Comparison of ENCODE assay signal across 13 cellular contexts in the genomic region with DNA sequence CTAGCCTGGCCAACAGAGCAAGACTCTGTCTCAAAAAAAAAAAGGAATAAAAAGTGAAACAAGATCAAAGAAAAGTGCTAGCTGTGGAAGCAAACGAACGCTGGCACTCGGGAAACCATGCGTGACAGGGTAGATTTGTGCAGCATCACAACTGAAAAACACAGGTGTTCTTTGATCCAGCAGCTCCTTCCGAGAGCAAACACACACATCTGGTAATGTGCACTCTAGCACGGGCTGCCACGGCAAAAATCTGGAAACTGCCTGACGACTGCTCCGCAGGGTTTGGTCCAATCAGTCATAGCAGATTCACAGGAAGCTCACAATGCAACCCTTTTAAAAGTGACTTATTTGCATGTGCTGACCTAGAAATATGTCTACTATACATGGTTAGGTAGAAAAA.
DNase-seq lines count a peak whose midpoint lies in the region; ATAC-seq, FAIRE-seq and TF ChIP-seq lines count a peak whose summit lies in the region.
"Had no signal": no experiment of that assay in that cellular context is flagged by ENCODE, and none has a peak within 500 bp of the region (broad histone marks: within the 10 kb centered on the region; RNA-seq: fewer than 3 reads in every experiment).

No MANE protein-coding gene starts in this region.

- ATAC-seq in GM19438 (IDR thresholded peaks at IDR 0.05; ENCODE audit: low read depth, unreplicated experiment) (peak; percentile 61), HG02870 (IDR thresholded peaks at IDR 0.05; ENCODE audit: unreplicated experiment) (peak; percentile 72), left cardiac atrium (no peak), HG02973 (IDR thresholded peaks at IDR 0.05; ENCODE audit: unreplicated experiment) (no peak)
- ATAC-seq: activated CD8-positive, alpha-beta T cell treated with anti-CD3 and anti-CD28 coated beads, Interleukin-2, amount 10 ng/mL, durations not matched to agents 7 days and 5 days; activated naive CD8-positive, alpha-beta T cell treated with anti-CD3 and anti-CD28 coated beads, Interleukin-2, amount 50 U/mL, for 24 hours; T-helper 17 cell had no signal

- FAIRE-seq in urothelium cell line (lab: Jason Lieb, UNC), result no peak

- peaks cover 23% of the 10 kb centered on the region for H3K4me1 ChIP-seq in OCI-LY1 (ENCODE audit: insufficient read depth, low read length, severe bottlenecking)

- peaks cover 20% of the 10 kb centered on the region for H3F3A ChIP-seq in OCI-LY1 (ENCODE audit: insufficient read depth, low read length)

- H3K4me2 ChIP-seq in OCI-LY1 (ENCODE audit: low read length), result no peak overlapping the region

- no peaks in the 10 kb centered on the region for H3K27me3 ChIP-seq in OCI-LY1 (ENCODE audit: insufficient read depth, low read length)

- intact Hi-C loops in left cardiac atrium (cut with DNase I), result no loop called here

- H3K9ac ChIP-seq in OCI-LY1 (ENCODE audit: low read length), result no peak overlapping the region

- H3K36me3 ChIP-seq in OCI-LY1 (ENCODE audit: insufficient read depth, low read length), result peaks cover 89% of the 10 kb centered on the region

- no peaks in the 10 kb centered on the region for H3K9me2 ChIP-seq in OCI-LY1 (ENCODE audit: low read depth, low read length)

- H3K9me3 ChIP-seq in OCI-LY1 (ENCODE audit: low read length), result no peaks in the 10 kb centered on the region; the same call in 1 of the 2 replicates

- peak overlapping the region; percentile 92 for H3K27ac ChIP-seq in OCI-LY1 (ENCODE audit: low read depth, low read length, poor library complexity, severe bottlenecking)

- H3K4me3 ChIP-seq in GM12864 (ENCODE audit: low read depth, low read length), result no peak overlapping the region
- H3K4me3 ChIP-seq in OCI-LY1 (ENCODE audit: low read depth, low read length, poor library complexity, severe bottlenecking), result no peak overlapping the region

- H4K20me1 ChIP-seq in OCI-LY1 (ENCODE audit: insufficient read depth, low read length), result no peaks in the 10 kb centered on the region

- peak; percentile 69 for DNase-seq in GM12864 (ENCODE audit: low read depth)
- DNase-seq in mucosa of gallbladder (ENCODE audit: low spot score), result no peak
- no peak for DNase-seq in left cardiac atrium
- no peak for DNase-seq in urothelium cell line (ENCODE audit: low spot score)
- DNase-seq: activated CD8-positive, alpha-beta T cell treated with anti-CD3 and anti-CD28 coated beads, Interleukin-2, amount 10 ng/mL, durations not matched to agents 7 days and 5 days; activated naive CD8-positive, alpha-beta T cell treated with anti-CD3 and anti-CD28 coated beads, Interleukin-2, amount 50 U/mL, for 24 hours; GDM1; hippocampal formation; T-helper 17 cell had no signal

- H3K79me2 ChIP-seq in OCI-LY1 (ENCODE audit: insufficient read depth, low read length), result no peaks in the 10 kb centered on the region

- TF ChIP-seq CTCF in GM12864 (IDR thresholded peaks at IDR 0.05; ENCODE audit: low read depth, low read length, missing control alignments) (no peak), OCI-LY1 (IDR thresholded peaks at IDR 0.05; ENCODE audit: low read length) (no peak)

- no peak overlapping the region for H2AFZ ChIP-seq in OCI-LY1 (ENCODE audit: low read length)

Comparison
In these comparisons a context has a peak if more than half of its experiments do, and no peak if none do; other contexts are left out.
1. ATAC-seq: peak in GM19438 (single experiment) and HG02870 (single experiment); none in left cardiac atrium (0 of 2) and HG02973 (single experiment).